ENCODE assay signal across 8 cellular contexts in genomic region chr5:14628346-14628745, GRCh38. TPM values are rescaled to one million over a fixed set of nuclear protein-coding genes. Genes with fewer than 3 reads are reported as not detected.
A peak's percentile ranks its signal among the peaks of the same experiment; 100 is the strongest.
DNase-seq lines count a peak whose midpoint lies in the region; ATAC-seq lines count a peak whose summit lies in the region.

No MANE protein-coding gene starts in this region.

- H3K27ac ChIP-seq in CD4-positive, alpha-beta memory T cell (ENCODE audit: low read depth, low read length) = no peak overlapping the region

- intact Hi-C loops in CD4-positive, alpha-beta memory T cell (cut with micrococcal nuclease) = no loop called here

- H3K4me3 Mint-ChIP-seq in CD4-positive, alpha-beta memory T cell = no peak overlapping the region

- peaks cover 0 to 3% of the 10 kb centered on the region in 2 donors for H3K27me3 Mint-ChIP-seq in CD4-positive, alpha-beta memory T cell

- CTCF ChIA-PET in CD4-positive, alpha-beta memory T cell (lab: Charles Lee; ENCODE audit: partially characterized antibody) = interaction anchor here (1.4 to 1.6 kb wide), 4 partner anchors 20 to 375 kb away, joined by 3 to 12 read pairs (median 3); no protein-coding TSS in a partner anchor

- in situ Hi-C loops in KBM-7 (cut with MboI; ENCODE audit: low pct_unique_long_range_greater_than_20kb, low sequenced_read_pairs) = loop anchor here (25.0 kb wide), 1 partner anchor 641 kb away; no protein-coding TSS in a partner anchor

- peaks cover 0 to 10% (median under 1%) of the 10 kb centered on the region in 8 donors for H3K9me3 Mint-ChIP-seq in CD4-positive, alpha-beta memory T cell

- no peaks in the 10 kb centered on the region for H3K4me1 Mint-ChIP-seq in CD4-positive, alpha-beta memory T cell

- H3K36me3 ChIP-seq in CD4-positive, alpha-beta memory T cell (ENCODE audit: insufficient read depth, low read length) = no peaks in the 10 kb centered on the region

- H3K9me3 ChIP-seq in CD4-positive, alpha-beta memory T cell (ENCODE audit: control insufficient read depth in 1 of 2, low read length in 2 of 2) = no peaks in the 10 kb centered on the region

- POLR2A ChIA-PET in CD4-positive, alpha-beta memory T cell (lab: Charles Lee; ENCODE audit: partially characterized antibody) = interaction anchor here (1.4 kb wide), 1 partner anchor 46 kb away, joined by 8 read pairs; the partner anchor contains the start of gene OTULINL

- no peak overlapping the region for H3K4me3 ChIP-seq in CD4-positive, alpha-beta memory T cell (ENCODE audit: low read length in 2 of 2)

- H3K27ac Mint-ChIP-seq in CD4-positive, alpha-beta memory T cell = no peak overlapping the region

- ATAC-seq in GM21529 (IDR thresholded peaks at IDR 0.05; ENCODE audit: unreplicated experiment) (no peak), HG02588 (IDR thresholded peaks at IDR 0.05; ENCODE audit: unreplicated experiment) (no peak)

- no peaks in the 10 kb centered on the region for H3K27me3 ChIP-seq in CD4-positive, alpha-beta memory T cell (ENCODE audit: insufficient read depth, low read length)

- DNase-seq in CD4-positive, alpha-beta memory T cell = peak; percentile 35 to 46 (median 42)
- peak; percentile 53 for DNase-seq in KBM-7
- peak; percentile 49 to 51 for DNase-seq in activated CD4-positive, alpha-beta T cell treated with anti-CD3 and anti-CD28 coated beads, Interleukin-2, amount 50 U/mL, for 4 hours
- DNase-seq in fibroblast of gingiva (ENCODE audit: low read depth) = peak; percentile 21
- peak; percentile 58 for DNase-seq in stimulated activated CD4-positive, alpha-beta T cell treated with anti-CD3 and anti-CD28 coated beads, Interleukin-15, amount 100 ng/mL, for 24 hours
- no peak for DNase-seq in pons (ENCODE audit: low spot score)

- H3K4me1 ChIP-seq in CD4-positive, alpha-beta memory T cell (ENCODE audit: insufficient read depth, low read length) = no peaks in the 10 kb centered on the region

- H3K36me3 Mint-ChIP-seq in CD4-positive, alpha-beta memory T cell = no peaks in the 10 kb centered on the region

RNA-seq across cellular contexts. Expression of gene OTULIN, which starts 36.2 kb away (rescaled TPM):
- 10 to 100 TPM; 59.4 to 69.0 TPM for total RNA-seq in CD4-positive, alpha-beta memory T cell
- 10 to 100 TPM; 12.1 to 20.4 TPM for polyA plus RNA-seq in CD4-positive, alpha-beta memory T cell

RNA-seq across cellular contexts. Expression of gene OTULINL, which starts 46.8 kb away (rescaled TPM):
- total RNA-seq in CD4-positive, alpha-beta memory T cell = 10 to 100 TPM; 24.7 to 26.3 TPM
- 10 to 100 TPM; 17.8 to 39.6 TPM for polyA plus RNA-seq in CD4-positive, alpha-beta memory T cell
